8 cellular contexts compared by ENCODE assay signal in genomic region chr1:46401964-46402626, GRCh38. TPM values are rescaled to one million over a fixed set of nuclear protein-coding genes. Genes with fewer than 3 reads are reported as not detected.
DNase-seq lines count a peak whose midpoint lies in the region; ATAC-seq and TF ChIP-seq lines count a peak whose summit lies in the region.

No MANE protein-coding gene starts in this region.

- H3K4me1 ChIP-seq in SK-N-SH (ENCODE audit: control insufficient read depth in 1 of 2, insufficient read depth in 2 of 2, low read depth in 1 of 2, low read length in 1 of 2) (peaks cover 0 to under 1% of the 10 kb centered on the region in 2 experiments; a peak in 1 of 4 replicates), Peyer's patch (peaks cover 0 to 29% (median 0%) of the 10 kb centered on the region in 4 donors)
- H3K4me1 ChIP-seq in effector memory CD4-positive, alpha-beta T cell (ENCODE audit: control insufficient read depth, insufficient read depth, low read length, poor library complexity, severe bottlenecking), result peaks cover 2% of the 10 kb centered on the region

- no peaks in the 10 kb centered on the region for H3K27me3 ChIP-seq in SK-N-SH (ENCODE audit: insufficient read depth)
- H3K27me3 ChIP-seq in Peyer's patch, result no peaks in the 10 kb centered on the region
- H3K27me3 ChIP-seq in effector memory CD4-positive, alpha-beta T cell (replicated peaks; ENCODE audit: control insufficient read depth, insufficient read depth, low read length, poor library complexity, severe bottlenecking), result no peaks in the 10 kb centered on the region

- DNase-seq in SK-N-SH, result no peak
- peak in 2 of 3 donors; percentile 81 to 87 for DNase-seq in Peyer's patch
- peak; percentile 95 for DNase-seq in fibroblast of the conjunctiva (ENCODE audit: low read depth)
- peak; percentile 99 for DNase-seq in pons (ENCODE audit: low spot score)
- DNase-seq in activated CD4-positive, CD25-positive, alpha-beta regulatory T cell treated with anti-CD3 and anti-CD28 coated beads, Interleukin-2, amount 50 U/mL, for 72 hours, result no peak
- no peak for DNase-seq in SHP77 treated with DMSO at 0.1 percent for 48 hours (lab: John Stamatoyannopoulos, UW)
- no peak for DNase-seq in effector memory CD4-positive, alpha-beta T cell

- H3K36me3 ChIP-seq in SK-N-SH (replicated peaks in 1 of 2; ENCODE audit: control insufficient read depth in 1 of 2, insufficient read depth in 2 of 2, low read length in 1 of 2), result no peaks in the 10 kb centered on the region
- H3K36me3 ChIP-seq in Peyer's patch, result peaks cover 0 to 3% (median 0%) of the 10 kb centered on the region in 3 donors
- H3K36me3 ChIP-seq in effector memory CD4-positive, alpha-beta T cell (ENCODE audit: control insufficient read depth, insufficient read depth, low read length), result no peaks in the 10 kb centered on the region

- H3K9ac ChIP-seq in SK-N-SH, result no peak overlapping the region

- peak in 1 of 2 donors; percentile 47 for TF ChIP-seq POLR2A in Peyer's patch (IDR thresholded peaks at IDR 0.05)

- no peaks in the 10 kb centered on the region for H3K9me2 ChIP-seq in SK-N-SH

- peak; percentile 66 for ATAC-seq in SK-N-SH treated with all-trans-retinoic acid at 6 μM for 48 hours

- no peak for TF ChIP-seq EP300 in SK-N-SH (IDR thresholded peaks at IDR 0.05; ENCODE audit: borderline replicate concordance in 1 of 2, low read depth in 1 of 2, low read length in 1 of 2)

- no peaks in the 10 kb centered on the region for H3K79me2 ChIP-seq in SK-N-SH (ENCODE audit: insufficient read depth)

- H3K27ac ChIP-seq in SK-N-SH (ENCODE audit: low read depth in 2 of 2, low read length in 1 of 2) (no peak overlapping the region), Peyer's patch (peak overlapping the region in 3 of 4 donors; percentile 52 to 82 (median 65))
- no peak overlapping the region for H3K27ac ChIP-seq in effector memory CD4-positive, alpha-beta T cell (ENCODE audit: insufficient read depth, low read length, poor library complexity, severe bottlenecking)

- H3K4me2 ChIP-seq in SK-N-SH, result no peak overlapping the region

- H3K4me3 ChIP-seq in SK-N-SH (ENCODE audit: low read depth in 2 of 2, low read length in 1 of 2) (no peak overlapping the region), Peyer's patch (peak overlapping the region in 1 of 4 donors; percentile 9)
- no peak overlapping the region for H3K4me3 ChIP-seq in effector memory CD4-positive, alpha-beta T cell (ENCODE audit: insufficient read depth, low read depth, low read length, poor library complexity, severe bottlenecking)

- POLR2A ChIA-PET in SK-N-SH (lab: Yijun Ruan, JAX), result interaction anchor here (1.2 kb wide), 1 partner anchor 210 kb away, joined by 3 read pairs; no protein-coding TSS in a partner anchor

- TF ChIP-seq CTCF in SK-N-SH (IDR thresholded peaks at IDR 0.05), result no peak
- TF ChIP-seq CTCF in Peyer's patch (IDR thresholded peaks at IDR 0.05), result no peak

- 90% methylated on average over 5 of the region's 10 CpGs for WGBS in SK-N-SH (ENCODE audit: low lambda C conversion rate)

- no peak for TF ChIP-seq RAD21 in SK-N-SH (IDR thresholded peaks at IDR 0.05; ENCODE audit: low read length)

- no peak overlapping the region for H2AFZ ChIP-seq in SK-N-SH (ENCODE audit: low read depth)

- CTCF ChIA-PET in SK-N-SH (lab: Yijun Ruan, JAX), result interaction anchor here (0.7 to 3.0 kb wide), 5 partner anchors 8 to 132 kb away, joined by 3 to 9 read pairs (median 4); no protein-coding TSS in a partner anchor

- no peaks in the 10 kb centered on the region for H4K20me1 ChIP-seq in SK-N-SH (ENCODE audit: insufficient read depth)

- no peaks in the 10 kb centered on the region for H3F3A ChIP-seq in SK-N-SH (replicated peaks; ENCODE audit: insufficient read depth)

- H3K9me3 ChIP-seq in SK-N-SH, result no peaks in the 10 kb centered on the region
- H3K9me3 ChIP-seq in Peyer's patch, result no peaks in the 10 kb centered on the region
- H3K9me3 ChIP-seq in effector memory CD4-positive, alpha-beta T cell (ENCODE audit: control insufficient read depth, low read length), result no peaks in the 10 kb centered on the region

TF ChIP-seq in SK-N-SH treated with all-trans-retinoic acid at 6 μM for 48 hours, 23 proteins besides CTCF, POLR2A, EP300 and RAD21:
- TF ChIP-seq, protein P1, sequence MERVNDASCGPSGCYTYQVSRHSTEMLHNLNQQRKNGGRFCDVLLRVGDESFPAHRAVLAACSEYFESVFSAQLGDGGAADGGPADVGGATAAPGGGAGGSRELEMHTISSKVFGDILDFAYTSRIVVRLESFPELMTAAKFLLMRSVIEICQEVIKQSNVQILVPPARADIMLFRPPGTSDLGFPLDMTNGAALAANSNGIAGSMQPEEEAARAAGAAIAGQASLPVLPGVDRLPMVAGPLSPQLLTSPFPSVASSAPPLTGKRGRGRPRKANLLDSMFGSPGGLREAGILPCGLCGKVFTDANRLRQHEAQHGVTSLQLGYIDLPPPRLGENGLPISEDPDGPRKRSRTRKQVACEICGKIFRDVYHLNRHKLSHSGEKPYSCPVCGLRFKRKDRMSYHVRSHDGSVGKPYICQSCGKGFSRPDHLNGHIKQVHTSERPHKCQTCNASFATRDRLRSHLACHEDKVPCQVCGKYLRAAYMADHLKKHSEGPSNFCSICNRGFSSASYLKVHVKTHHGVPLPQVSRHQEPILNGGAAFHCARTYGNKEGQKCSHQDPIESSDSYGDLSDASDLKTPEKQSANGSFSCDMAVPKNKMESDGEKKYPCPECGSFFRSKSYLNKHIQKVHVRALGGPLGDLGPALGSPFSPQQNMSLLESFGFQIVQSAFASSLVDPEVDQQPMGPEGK (CRISPR knock-in tag; IDR thresholded peaks at IDR 0.05; ENCODE audit: borderline replicate concordance), result no peak
- TF ChIP-seq GLIS3 (CRISPR knock-in tag; IDR thresholded peaks at IDR 0.05) (no peak), TOX (CRISPR knock-in tag; IDR thresholded peaks at IDR 0.05; ENCODE audit: borderline replicate concordance) (no peak), SNAI2 (CRISPR knock-in tag; IDR thresholded peaks at IDR 0.05) (no peak)

TF ChIP-seq in SK-N-SH, 30 proteins besides CTCF, POLR2A, EP300 and RAD21 (continues in another document):
- TF ChIP-seq EZH2phosphoT487 (IDR thresholded peaks at IDR 0.05; ENCODE audit: borderline replicate concordance, low read depth), result no peak
- TF ChIP-seq FOXM1 (IDR thresholded peaks at IDR 0.05; ENCODE audit: low read depth), result no peak
- no peak for TF ChIP-seq YY1 (IDR thresholded peaks at IDR 0.05; ENCODE audit: low read depth)
- no peak for TF ChIP-seq JUND (IDR thresholded peaks at IDR 0.05)
- no peak for TF ChIP-seq TEAD4 (IDR thresholded peaks at IDR 0.05; ENCODE audit: borderline replicate concordance, insufficient read depth)
- TF ChIP-seq, protein P2, sequence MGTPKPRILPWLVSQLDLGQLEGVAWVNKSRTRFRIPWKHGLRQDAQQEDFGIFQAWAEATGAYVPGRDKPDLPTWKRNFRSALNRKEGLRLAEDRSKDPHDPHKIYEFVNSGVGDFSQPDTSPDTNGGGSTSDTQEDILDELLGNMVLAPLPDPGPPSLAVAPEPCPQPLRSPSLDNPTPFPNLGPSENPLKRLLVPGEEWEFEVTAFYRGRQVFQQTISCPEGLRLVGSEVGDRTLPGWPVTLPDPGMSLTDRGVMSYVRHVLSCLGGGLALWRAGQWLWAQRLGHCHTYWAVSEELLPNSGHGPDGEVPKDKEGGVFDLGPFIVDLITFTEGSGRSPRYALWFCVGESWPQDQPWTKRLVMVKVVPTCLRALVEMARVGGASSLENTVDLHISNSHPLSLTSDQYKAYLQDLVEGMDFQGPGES (IDR thresholded peaks at IDR 0.05; ENCODE audit: low read depth, low read length), result no peak
- TF ChIP-seq SMC3 (IDR thresholded peaks at IDR 0.05; ENCODE audit: low read depth, low read length), result no peak
- TF ChIP-seq, protein P3, sequence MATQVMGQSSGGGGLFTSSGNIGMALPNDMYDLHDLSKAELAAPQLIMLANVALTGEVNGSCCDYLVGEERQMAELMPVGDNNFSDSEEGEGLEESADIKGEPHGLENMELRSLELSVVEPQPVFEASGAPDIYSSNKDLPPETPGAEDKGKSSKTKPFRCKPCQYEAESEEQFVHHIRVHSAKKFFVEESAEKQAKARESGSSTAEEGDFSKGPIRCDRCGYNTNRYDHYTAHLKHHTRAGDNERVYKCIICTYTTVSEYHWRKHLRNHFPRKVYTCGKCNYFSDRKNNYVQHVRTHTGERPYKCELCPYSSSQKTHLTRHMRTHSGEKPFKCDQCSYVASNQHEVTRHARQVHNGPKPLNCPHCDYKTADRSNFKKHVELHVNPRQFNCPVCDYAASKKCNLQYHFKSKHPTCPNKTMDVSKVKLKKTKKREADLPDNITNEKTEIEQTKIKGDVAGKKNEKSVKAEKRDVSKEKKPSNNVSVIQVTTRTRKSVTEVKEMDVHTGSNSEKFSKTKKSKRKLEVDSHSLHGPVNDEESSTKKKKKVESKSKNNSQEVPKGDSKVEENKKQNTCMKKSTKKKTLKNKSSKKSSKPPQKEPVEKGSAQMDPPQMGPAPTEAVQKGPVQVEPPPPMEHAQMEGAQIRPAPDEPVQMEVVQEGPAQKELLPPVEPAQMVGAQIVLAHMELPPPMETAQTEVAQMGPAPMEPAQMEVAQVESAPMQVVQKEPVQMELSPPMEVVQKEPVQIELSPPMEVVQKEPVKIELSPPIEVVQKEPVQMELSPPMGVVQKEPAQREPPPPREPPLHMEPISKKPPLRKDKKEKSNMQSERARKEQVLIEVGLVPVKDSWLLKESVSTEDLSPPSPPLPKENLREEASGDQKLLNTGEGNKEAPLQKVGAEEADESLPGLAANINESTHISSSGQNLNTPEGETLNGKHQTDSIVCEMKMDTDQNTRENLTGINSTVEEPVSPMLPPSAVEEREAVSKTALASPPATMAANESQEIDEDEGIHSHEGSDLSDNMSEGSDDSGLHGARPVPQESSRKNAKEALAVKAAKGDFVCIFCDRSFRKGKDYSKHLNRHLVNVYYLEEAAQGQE (IDR thresholded peaks at IDR 0.05; ENCODE audit: low read depth, low read length), result no peak
- TF ChIP-seq TCF12 (IDR thresholded peaks at IDR 0.05), result no peak
- no peak for TF ChIP-seq FOSL2 (IDR thresholded peaks at IDR 0.05; ENCODE audit: borderline replicate concordance, low read depth)

RNA-seq across cellular contexts. Expression of gene FAAH, which starts 8.0 kb away (rescaled TPM):
- 1.2 TPM in 2 replicates for polyA plus RNA-seq in SK-N-SH (2012; rRNA removed)
- polyA plus RNA-seq in SK-N-SH (2012; cell fraction: cytosol; rRNA removed), result 0.24 TPM in 2 replicates
- 7.5 and 14.7 TPM in 2 replicates for polyA plus RNA-seq in SK-N-SH (2012; cell fraction: nucleus; rRNA removed)
- total RNA-seq in Peyer's patch, result 100 to 1,000 TPM; 107 to 230 (median 152) TPM

Comparison
In these comparisons a context has a peak if more than half of its experiments do, and no peak if none do; other contexts are left out.
1. DNase-seq: peak in Peyer's patch (2 of 3), fibroblast of the conjunctiva (single experiment) and pons (single experiment); none in SK-N-SH (single experiment), activated CD4-positive, CD25-positive, alpha-beta regulatory T cell treated with anti-CD3 and anti-CD28 coated beads, Interleukin-2, amount 50 U/mL, for 72 hours (single experiment), SHP77 treated with DMSO at 0.1 percent for 48 hours (single experiment) and effector memory CD4-positive, alpha-beta T cell (0 of 3).
2. H3K27ac ChIP-seq: peak in Peyer's patch (3 of 4); none in SK-N-SH (0 of 2) and effector memory CD4-positive, alpha-beta T cell (single experiment).